ENCODE assay signal across 9 cellular contexts in the genomic region with DNA sequence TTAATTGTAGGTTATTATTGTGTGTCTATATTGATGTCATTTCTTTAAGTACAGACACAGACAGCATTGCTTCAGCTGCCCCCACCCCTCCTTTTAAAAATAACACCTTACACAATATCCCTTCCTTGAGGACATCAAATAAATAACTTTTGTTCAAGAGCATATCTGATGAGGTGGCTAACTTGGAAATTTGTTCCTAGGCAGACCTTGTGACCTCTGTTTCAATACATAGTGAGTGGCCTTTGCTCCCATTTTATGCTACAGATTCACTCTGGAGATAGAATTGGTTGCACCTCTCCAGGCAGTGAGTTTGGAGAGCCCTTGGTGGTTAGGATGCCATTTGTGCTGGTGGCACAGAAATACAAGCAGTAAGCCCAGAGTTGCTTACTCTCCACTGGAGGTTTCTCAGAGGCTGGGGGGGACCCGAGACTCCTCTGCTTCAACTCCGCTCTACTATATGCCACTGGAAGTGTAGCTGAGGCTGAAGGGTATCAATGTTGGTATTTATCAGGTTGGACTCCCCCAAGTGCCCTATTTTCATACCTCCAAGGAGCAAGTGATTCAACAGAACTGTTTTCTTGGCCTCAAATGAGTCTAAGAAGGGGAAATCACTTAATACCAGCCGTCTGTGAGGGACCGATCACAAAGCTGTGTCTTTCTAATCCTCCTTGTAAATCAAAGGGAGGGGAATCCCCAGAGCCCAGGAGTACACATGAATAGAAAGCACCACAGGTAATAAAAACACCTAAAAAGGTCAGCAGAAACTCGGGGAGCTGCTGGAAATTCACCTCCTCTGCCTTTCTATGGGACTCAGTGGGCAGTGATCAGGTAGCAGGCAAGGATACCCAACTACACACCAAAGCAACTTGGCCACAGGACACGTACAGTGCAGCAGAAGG.
A peak's percentile ranks its signal among the peaks of the same experiment; 100 is the strongest.
DNase-seq lines count a peak whose midpoint lies in the region; ATAC-seq lines count a peak whose summit lies in the region.
"Had no signal": no experiment of that assay in that cellular context is flagged by ENCODE, and none has a peak within 500 bp of the region (broad histone marks: within the 10 kb centered on the region; RNA-seq: fewer than 3 reads in every experiment).

No MANE protein-coding gene starts in this region.

- H3K27ac ChIP-seq in caudate nucleus (ENCODE audit: low read depth, low read length) = no peak overlapping the region

- DNase-seq in activated CD8-positive, alpha-beta memory T cell treated with anti-CD3 and anti-CD28 coated beads, Interleukin-2, amount 50 U/mL, for 4 hours = peak; percentile 29
- peak in 2 of 3 experiments; percentile 13 to 31 for DNase-seq in stimulated activated CD4-positive, alpha-beta T cell treated with anti-CD3 and anti-CD28 coated beads, TNF-alpha, amount 100 ng/mL, for 24 hours (ENCODE audit: low read depth in 3 of 3)
- no peak for DNase-seq in mucosa of gallbladder (ENCODE audit: low spot score)
- no peak for DNase-seq in caudate nucleus (lab: John Stamatoyannopoulos, UW)
- DNase-seq in AG08395 (ENCODE audit: low spot score) = no peak
- no peak for DNase-seq in 8988T
- DNase-seq: hippocampal formation had no signal

- ATAC-seq in GM19351 (IDR thresholded peaks at IDR 0.05; ENCODE audit: unreplicated experiment) = peak; percentile 35
- peak; percentile 19 for ATAC-seq in HG03097 (IDR thresholded peaks at IDR 0.05; ENCODE audit: low FRiP score, unreplicated experiment)

Comparison
In these comparisons a context has a peak if more than half of its experiments do, and no peak if none do; other contexts are left out.
1. DNase-seq: peak in activated CD8-positive, alpha-beta memory T cell treated with anti-CD3 and anti-CD28 coated beads, Interleukin-2, amount 50 U/mL, for 4 hours (single experiment) and stimulated activated CD4-positive, alpha-beta T cell treated with anti-CD3 and anti-CD28 coated beads, TNF-alpha, amount 100 ng/mL, for 24 hours (2 of 3); none in mucosa of gallbladder (single experiment), caudate nucleus (0 of 61), AG08395 (single experiment) and 8988T (single experiment).